ENCODE assay signal across 1 cellular context in genomic region chr14:104677506-104678332, GRCh38.
TF ChIP-seq lines count a peak whose summit lies in the region.

No MANE protein-coding gene starts in this region.

TF ChIP-seq in HEK293, 187 proteins besides CTCF, POLR2A, EP300 and RAD21 (continued from another document):
- peak; percentile 87 for TF ChIP-seq ZNF513 (tag by site-specific recombination; IDR thresholded peaks at IDR 0.05)
- TF ChIP-seq ZFHX2 (tag by site-specific recombination; conservative IDR thresholded peaks at IDR 0.05): peak; percentile 98
- TF ChIP-seq ZFP37 (tag by site-specific recombination; IDR thresholded peaks at IDR 0.05): 0 out of 2 replicates have a peak, but pooled peaks have one; percentile 62
